In genomic region chr3:146277953-146278631, GRCh38 we compare ENCODE assay signal across 13 cellular contexts. TPM values are rescaled to one million over a fixed set of nuclear protein-coding genes. Genes with fewer than 3 reads are reported as not detected.
DNase-seq lines count a peak whose midpoint lies in the region; ATAC-seq and TF ChIP-seq lines count a peak whose summit lies in the region.
"Had no signal": no experiment of that assay in that cellular context is flagged by ENCODE, and none has a peak within 500 bp of the region (broad histone marks: within the 10 kb centered on the region; RNA-seq: fewer than 3 reads in every experiment).

No MANE protein-coding gene starts in this region.

- CTCF ChIA-PET in MCF 10A (lab: Yijun Ruan, JAX) = interaction anchor here (0.6 to 1.2 kb wide), 3 partner anchors 90 to 268 kb away, joined by 3 to 4 read pairs (median 4); no protein-coding TSS in a partner anchor
- CTCF ChIA-PET in activated CD8-positive, alpha-beta T cell treated with anti-CD3 and anti-CD28 coated beads, Interleukin-2, amount 10 ng/mL, durations not matched to agents 7 days and 5 days (lab: Charles Lee) = no interaction called here

- no peaks in the 10 kb centered on the region for H4K20me1 ChIP-seq in MM.1S (ENCODE audit: insufficient read depth, low read length)

- H3K4me3 ChIP-seq in skeletal muscle satellite cell (ENCODE audit: low read length) (no peak overlapping the region), MM.1S (ENCODE audit: low read length) (no peak overlapping the region)

- H3K79me2 ChIP-seq in MM.1S (ENCODE audit: low read length) = no peaks in the 10 kb centered on the region

- H3K27me3 ChIP-seq in skeletal muscle satellite cell (ENCODE audit: control insufficient read depth, insufficient read depth, low read length) (no peaks in the 10 kb centered on the region), MM.1S (replicated peaks; ENCODE audit: insufficient read depth, low read length) (no peaks in the 10 kb centered on the region)

- H3K9ac ChIP-seq in skeletal muscle satellite cell (ENCODE audit: low read depth, low read length) (peak overlapping the region; percentile 40), MM.1S (ENCODE audit: low read length) (no peak overlapping the region)

- H3K27me3 Mint-ChIP-seq in MCF 10A (ENCODE audit: insufficient read depth, unreplicated experiment) = no peaks in the 10 kb centered on the region
- H3K27me3 Mint-ChIP-seq in activated CD8-positive, alpha-beta T cell treated with anti-CD3 and anti-CD28 coated beads, Interleukin-2, amount 10 ng/mL, durations not matched to agents 7 days and 5 days (ENCODE audit: low read depth) = no peaks in the 10 kb centered on the region
- H3K27me3 Mint-ChIP-seq: activated CD4-positive, alpha-beta T cell treated with anti-CD3 and anti-CD28 coated beads, Interleukin-2, amount 10 ng/mL, durations not matched to agents 24 days and 14 days; activated naive CD8-positive, alpha-beta T cell treated with anti-CD3 and anti-CD28 coated beads for 36 hours had no signal

- H3K4me1 ChIP-seq in skeletal muscle satellite cell (ENCODE audit: control insufficient read depth, insufficient read depth, low read length) (peaks cover 24% of the 10 kb centered on the region), MM.1S (ENCODE audit: low read length) (no peaks in the 10 kb centered on the region)

- H3K9me3 ChIP-seq in skeletal muscle satellite cell (replicated peaks; ENCODE audit: low read length) (no peaks in the 10 kb centered on the region), MM.1S (replicated peaks; ENCODE audit: insufficient read depth, low read length) (no peaks in the 10 kb centered on the region)
- H3K9me3 ChIP-seq: Caco-2 had no signal

- BruUV-seq in MCF 10A (replicated peaks; lab: Mats Ljungman, UMichigan) = no TSS peak

- ATAC-seq in left ventricle myocardium superior = peak; percentile 84
- no peak for ATAC-seq in activated CD8-positive, alpha-beta T cell treated with anti-CD3 and anti-CD28 coated beads, Interleukin-2, amount 10 ng/mL, durations not matched to agents 7 days and 5 days

- peaks cover 22% of the 10 kb centered on the region for H3K4me1 Mint-ChIP-seq in MCF 10A (ENCODE audit: insufficient read depth, unreplicated experiment)
- H3K4me1 Mint-ChIP-seq in activated CD8-positive, alpha-beta T cell treated with anti-CD3 and anti-CD28 coated beads, Interleukin-2, amount 10 ng/mL, durations not matched to agents 7 days and 5 days (ENCODE audit: low read depth) = no peaks in the 10 kb centered on the region
- H3K4me1 Mint-ChIP-seq: activated CD4-positive, alpha-beta T cell treated with anti-CD3 and anti-CD28 coated beads, Interleukin-2, amount 10 ng/mL, durations not matched to agents 24 days and 14 days; activated naive CD8-positive, alpha-beta T cell treated with anti-CD3 and anti-CD28 coated beads for 36 hours had no signal

- DNase-seq in GM04504 (ENCODE audit: low read depth) = peak; percentile 90
- peak; percentile 90 for DNase-seq in MCF 10A (ENCODE audit: unreplicated experiment)
- no peak for DNase-seq in left ventricle myocardium superior
- no peak for DNase-seq in MM.1S
- DNase-seq in NCI-H146 (lab: John Stamatoyannopoulos, UW) = no peak
- no peak for DNase-seq in HPDE6-E6E7 (ENCODE audit: extremely low spot score)
- DNase-seq in activated CD8-positive, alpha-beta T cell treated with anti-CD3 and anti-CD28 coated beads, Interleukin-2, amount 10 ng/mL, durations not matched to agents 7 days and 5 days = no peak
- DNase-seq: activated CD4-positive, alpha-beta T cell treated with anti-CD3 and anti-CD28 coated beads, Interleukin-2, amount 10 ng/mL, durations not matched to agents 24 days and 14 days; activated naive CD8-positive, alpha-beta T cell treated with anti-CD3 and anti-CD28 coated beads for 36 hours; Caco-2; KG1 had no signal

- H3K4me2 ChIP-seq in skeletal muscle satellite cell (ENCODE audit: low read length) (peak overlapping the region; percentile 30), MM.1S (ENCODE audit: low read depth, low read length) (no peak overlapping the region)

- no peak overlapping the region for H2AFZ ChIP-seq in MM.1S (ENCODE audit: low read length)

- no peaks in the 10 kb centered on the region for H3F3A ChIP-seq in MM.1S (ENCODE audit: insufficient read depth, low read length)

- no peak overlapping the region for H3K27ac Mint-ChIP-seq in MCF 10A (ENCODE audit: low read depth, unreplicated experiment)
- no peak overlapping the region for H3K27ac Mint-ChIP-seq in activated CD8-positive, alpha-beta T cell treated with anti-CD3 and anti-CD28 coated beads, Interleukin-2, amount 10 ng/mL, durations not matched to agents 7 days and 5 days
- H3K27ac Mint-ChIP-seq: activated CD4-positive, alpha-beta T cell treated with anti-CD3 and anti-CD28 coated beads, Interleukin-2, amount 10 ng/mL, durations not matched to agents 24 days and 14 days; activated naive CD8-positive, alpha-beta T cell treated with anti-CD3 and anti-CD28 coated beads for 36 hours; stimulated activated naive CD8-positive, alpha-beta T cell treated with anti-CD3 and anti-CD28 coated beads, Interleukin-15, Interleukin-2, amounts not matched to agents 100 ng/mL and 50 ng/mL, for 24 hours had no signal

- no peak for TF ChIP-seq CTCF in MCF 10A (IDR thresholded peaks at IDR 0.05; ENCODE audit: unreplicated experiment)
- no peak for TF ChIP-seq CTCF in MM.1S (IDR thresholded peaks at IDR 0.05; ENCODE audit: low read length)

- POLR2A ChIA-PET in MCF 10A (lab: Yijun Ruan, JAX) = interaction anchor here (0.8 kb wide), 2 partner anchors 30 to 279 kb away, joined by 3 to 4 read pairs; no protein-coding TSS in a partner anchor
- POLR2A ChIA-PET in activated CD8-positive, alpha-beta T cell treated with anti-CD3 and anti-CD28 coated beads, Interleukin-2, amount 10 ng/mL, durations not matched to agents 7 days and 5 days (lab: Charles Lee) = no interaction called here

- intact Hi-C loops in MCF 10A (cut with micrococcal nuclease) = loop anchor here (10.0 kb wide), 1 partner anchor 63 kb away; no protein-coding TSS in a partner anchor
- intact Hi-C loops in left ventricle myocardium superior (cut with micrococcal nuclease) = no loop called here

- no peak overlapping the region for H3K27ac ChIP-seq in MM.1S (ENCODE audit: low read length)

- H3K36me3 ChIP-seq in skeletal muscle satellite cell (ENCODE audit: insufficient read depth, low read length) (no peaks in the 10 kb centered on the region), MM.1S (replicated peaks; ENCODE audit: insufficient read depth, low read length) (no peaks in the 10 kb centered on the region)

- no peaks in the 10 kb centered on the region for H3K9me2 ChIP-seq in MM.1S (replicated peaks; ENCODE audit: insufficient read depth, low read length)

- H3K9me3 Mint-ChIP-seq in MCF 10A (ENCODE audit: unreplicated experiment) = no peaks in the 10 kb centered on the region
- H3K9me3 Mint-ChIP-seq in activated CD8-positive, alpha-beta T cell treated with anti-CD3 and anti-CD28 coated beads, Interleukin-2, amount 10 ng/mL, durations not matched to agents 7 days and 5 days (ENCODE audit: insufficient read depth) = no peaks in the 10 kb centered on the region
- H3K9me3 Mint-ChIP-seq: activated CD4-positive, alpha-beta T cell treated with anti-CD3 and anti-CD28 coated beads, Interleukin-2, amount 10 ng/mL, durations not matched to agents 24 days and 14 days; activated naive CD8-positive, alpha-beta T cell treated with anti-CD3 and anti-CD28 coated beads for 36 hours; stimulated activated naive CD8-positive, alpha-beta T cell treated with anti-CD3 and anti-CD28 coated beads, Interleukin-15, Interleukin-2, amounts not matched to agents 100 ng/mL and 50 ng/mL, for 24 hours had no signal

- H3K4me3 Mint-ChIP-seq in MCF 10A (ENCODE audit: unreplicated experiment) = no peak overlapping the region
- no peak overlapping the region for H3K4me3 Mint-ChIP-seq in activated CD8-positive, alpha-beta T cell treated with anti-CD3 and anti-CD28 coated beads, Interleukin-2, amount 10 ng/mL, durations not matched to agents 7 days and 5 days
- H3K4me3 Mint-ChIP-seq: activated CD4-positive, alpha-beta T cell treated with anti-CD3 and anti-CD28 coated beads, Interleukin-2, amount 10 ng/mL, durations not matched to agents 24 days and 14 days; activated naive CD8-positive, alpha-beta T cell treated with anti-CD3 and anti-CD28 coated beads for 36 hours; stimulated activated naive CD8-positive, alpha-beta T cell treated with anti-CD3 and anti-CD28 coated beads, Interleukin-15, Interleukin-2, amounts not matched to agents 100 ng/mL and 50 ng/mL, for 24 hours had no signal

- no peaks in the 10 kb centered on the region for H3K36me3 Mint-ChIP-seq in MCF 10A (ENCODE audit: insufficient read depth, unreplicated experiment)
- H3K36me3 Mint-ChIP-seq in activated CD8-positive, alpha-beta T cell treated with anti-CD3 and anti-CD28 coated beads, Interleukin-2, amount 10 ng/mL, durations not matched to agents 7 days and 5 days (ENCODE audit: low read depth) = no peaks in the 10 kb centered on the region
- H3K36me3 Mint-ChIP-seq: activated naive CD8-positive, alpha-beta T cell treated with anti-CD3 and anti-CD28 coated beads for 36 hours had no signal

RNA-seq across cellular contexts. Expression of gene PLSCR4, which starts 27.2 kb away (rescaled TPM):
- total RNA-seq in MCF 10A (2022) = 2.5 and 4.4 TPM in 2 replicates
- total RNA-seq in left ventricle myocardium superior = 13.8 TPM
- total RNA-seq in skeletal muscle satellite cell (2012; rRNA removed) = 9.4 and 9.8 TPM in 2 replicates
- under 1 TPM in 1 of 2 experiments, not detected in 1; 0.31 TPM for total RNA-seq in activated CD8-positive, alpha-beta T cell treated with anti-CD3 and anti-CD28 coated beads, Interleukin-2, amount 10 ng/mL, durations not matched to agents 7 days and 5 days
- total RNA-seq: activated CD4-positive, alpha-beta T cell treated with anti-CD3 and anti-CD28 coated beads, Interleukin-2, amount 10 ng/mL, durations not matched to agents 24 days and 14 days; activated naive CD8-positive, alpha-beta T cell treated with anti-CD3 and anti-CD28 coated beads for 36 hours had no signal

Comparison
In these comparisons a context has a peak if more than half of its experiments do, and no peak if none do; other contexts are left out.
1. DNase-seq: peak in GM04504 (single experiment) and MCF 10A (single experiment); none in left ventricle myocardium superior (single experiment), MM.1S (single experiment), NCI-H146 (single experiment), HPDE6-E6E7 (single experiment) and activated CD8-positive, alpha-beta T cell treated with anti-CD3 and anti-CD28 coated beads, Interleukin-2, amount 10 ng/mL, durations not matched to agents 7 days and 5 days (single experiment).